ENCODE assay signal across 28 cellular contexts in the genomic region with DNA sequence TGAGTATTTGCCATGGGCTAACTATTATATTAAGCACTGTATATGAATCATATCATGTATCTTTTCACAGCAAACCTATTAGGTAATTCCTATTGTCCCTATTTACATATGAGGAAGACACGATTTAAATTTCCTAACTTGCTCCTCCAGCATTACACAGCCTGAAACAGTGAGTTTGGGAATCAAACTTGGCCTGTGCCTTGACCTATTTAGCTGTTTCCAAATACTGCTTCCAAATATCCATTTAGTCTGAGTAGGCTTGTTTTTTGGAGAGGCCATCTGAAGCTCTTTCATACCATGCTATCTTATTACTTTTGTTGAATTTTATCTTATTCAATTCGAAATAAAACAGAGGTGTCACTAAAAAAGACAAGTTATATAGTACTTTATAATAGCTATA.
"Had no signal": no experiment of that assay in that cellular context is flagged by ENCODE, and none has a peak within 500 bp of the region (broad histone marks: within the 10 kb centered on the region; RNA-seq: fewer than 3 reads in every experiment).

No MANE protein-coding gene starts in this region.

- H3K36me3 ChIP-seq: brain microvascular endothelial cell, MG63, Peyer's patch had no signal

- H3K27me3 ChIP-seq: brain microvascular endothelial cell, Peyer's patch had no signal

- H3K9me3 ChIP-seq: Peyer's patch had no signal

- H3K4me3 ChIP-seq: MG63, Peyer's patch had no signal

- H3K27ac Mint-ChIP-seq: activated B cell treated with CpG ODN at 0.5 μM for 24 hours; activated CD4-positive, alpha-beta T cell treated with anti-CD3 and anti-CD28 coated beads, Interleukin-2, amount 10 ng/mL, durations not matched to agents 24 days and 14 days; activated naive CD4-positive, alpha-beta T cell treated with anti-CD3 and anti-CD28 coated beads for 36 hours; activated naive CD8-positive, alpha-beta T cell; activated T-helper 17 cell treated with anti-CD3 and anti-CD28 coated beads, Interleukin-2, amount 50 U/mL, for 72 hours; T-helper 17 cell had no signal

- H3K27me3 Mint-ChIP-seq: activated B cell treated with CpG ODN at 0.5 μM for 24 hours; activated CD4-positive, alpha-beta T cell treated with anti-CD3 and anti-CD28 coated beads, Interleukin-2, amount 10 ng/mL, durations not matched to agents 24 days and 14 days; activated naive CD8-positive, alpha-beta T cell; activated T-helper 17 cell treated with anti-CD3 and anti-CD28 coated beads, Interleukin-2, amount 50 U/mL, for 72 hours; T-helper 17 cell had no signal

- H3K4me1 Mint-ChIP-seq: activated B cell treated with CpG ODN at 0.5 μM for 24 hours; activated CD4-positive, alpha-beta T cell treated with anti-CD3 and anti-CD28 coated beads, Interleukin-2, amount 10 ng/mL, durations not matched to agents 24 days and 14 days; activated T-helper 17 cell treated with anti-CD3 and anti-CD28 coated beads, Interleukin-2, amount 50 U/mL, for 72 hours; T-helper 17 cell had no signal

- ATAC-seq: activated T-helper 17 cell treated with anti-CD3 and anti-CD28 coated beads, Interleukin-2, amount 50 U/mL, for 72 hours; T-helper 17 cell had no signal

- H3K27ac ChIP-seq: brain microvascular endothelial cell, Peyer's patch, RWPE1 had no signal

- H3K4me1 ChIP-seq: Peyer's patch had no signal

- FAIRE-seq: TTC549 had no signal

- H3K4me3 Mint-ChIP-seq: activated B cell treated with CpG ODN at 0.5 μM for 24 hours; activated CD4-positive, alpha-beta T cell treated with anti-CD3 and anti-CD28 coated beads, Interleukin-2, amount 10 ng/mL, durations not matched to agents 24 days and 14 days; activated naive CD4-positive, alpha-beta T cell treated with anti-CD3 and anti-CD28 coated beads for 36 hours; activated naive CD8-positive, alpha-beta T cell; activated T-helper 17 cell treated with anti-CD3 and anti-CD28 coated beads, Interleukin-2, amount 50 U/mL, for 72 hours; T-helper 17 cell had no signal

- DNase-seq: activated B cell treated with CpG ODN at 0.5 μM for 24 hours; activated CD4-positive, alpha-beta T cell treated with anti-CD3 and anti-CD28 coated beads for 1 hour; activated CD4-positive, alpha-beta T cell treated with anti-CD3 and anti-CD28 coated beads, Interleukin-2, amount 10 ng/mL, durations not matched to agents 24 days and 14 days; activated CD4-positive, alpha-beta T cell treated with anti-CD3 and anti-CD28 coated beads, Interleukin-2, amount 50 U/mL, for 48 hours; activated CD8-positive, alpha-beta memory T cell treated with anti-CD3 and anti-CD28 coated beads for 24 hours; activated gamma-delta T cell; activated naive CD4-positive, alpha-beta T cell treated with anti-CD3 and anti-CD28 coated beads for 36 hours; activated T-cell treated with anti-CD3 and anti-CD28 coated beads for 4 hours; activated T-cell treated with anti-CD3 and anti-CD28 coated beads, Interleukin-2, amount 50 U/mL, for 48 hours; amygdala; brain microvascular endothelial cell; MG63; MV-4-11; NCI-H1092 treated with DMSO at 0.1 percent for 48 hours; NCI-H1417 treated with DMSO at 0.1 percent for 48 hours; NCI-H1694; NCI-H2029; NCI-H510A treated with DMSO at 0.1 percent for 48 hours; NCI-H69; NK-92 treated with Interleukin-12 subunit alpha and Interleukin-12 subunit beta, amount 100 ng/mL, for 24 hours; Peyer's patch; SHP77 treated with DMSO at 0.1 percent for 48 hours; T-helper 17 cell; T1000 had no signal

- H3K36me3 Mint-ChIP-seq: activated naive CD8-positive, alpha-beta T cell had no signal

- H3K9me3 Mint-ChIP-seq: activated CD4-positive, alpha-beta T cell treated with anti-CD3 and anti-CD28 coated beads, Interleukin-2, amount 10 ng/mL, durations not matched to agents 24 days and 14 days had no signal
